24 cellular contexts compared by ENCODE assay signal in genomic region chr5:16082982-16083381, GRCh38.
"Had no signal": no experiment of that assay in that cellular context is flagged by ENCODE, and none has a peak within 500 bp of the region (broad histone marks: within the 10 kb centered on the region; RNA-seq: fewer than 3 reads in every experiment).

No MANE protein-coding gene starts in this region.

- H3K4me1 ChIP-seq: colonic mucosa, esophagus squamous epithelium, gastrocnemius medialis, left lung, lower lobe of right lung had no signal

- H3K9me3 ChIP-seq: colonic mucosa, esophagus squamous epithelium, gastrocnemius medialis, heart right ventricle, left lung, lower lobe of right lung, mucosa of descending colon had no signal

- H3K27me3 ChIP-seq: colonic mucosa, esophagus squamous epithelium, gastrocnemius medialis, heart right ventricle, left lung had no signal

- H3K27ac Mint-ChIP-seq: dendritic cell treated with granulocyte-macrophage colony-stimulating factor and Interleukin-4, amounts not matched to agents 40 ng/mL and 50 ng/mL, for 4 days; effector memory CD8-positive, alpha-beta T cell; endodermal cell; mesothelial cell of epicardium had no signal

- H3K4me1 Mint-ChIP-seq: mesothelial cell of epicardium had no signal

- H3K27me3 Mint-ChIP-seq: dendritic cell treated with granulocyte-macrophage colony-stimulating factor and Interleukin-4, amounts not matched to agents 40 ng/mL and 50 ng/mL, for 4 days; effector memory CD8-positive, alpha-beta T cell had no signal

- H3K36me3 Mint-ChIP-seq: mesothelial cell of epicardium had no signal

- H3K4me3 Mint-ChIP-seq: dendritic cell treated with granulocyte-macrophage colony-stimulating factor and Interleukin-4, amounts not matched to agents 40 ng/mL and 50 ng/mL, for 4 days; effector memory CD8-positive, alpha-beta T cell; endodermal cell; mesothelial cell of epicardium had no signal

- DNase-seq: colonic mucosa; cortex of kidney; effector CD8-positive, alpha-beta T cell; effector memory CD8-positive, alpha-beta T cell; endodermal cell; erythroblast; esophagus squamous epithelium; foreskin fibroblast; foreskin melanocyte; gastrocnemius medialis; glutamatergic neuron; head of caudate nucleus; heart right ventricle; hippocampal formation; left cardiac atrium; left lung; left ventricle myocardium superior; lower lobe of right lung; mesenchymal stem cell; mucosa of descending colon had no signal

- H3K4me3 ChIP-seq: colonic mucosa, esophagus squamous epithelium, gastrocnemius medialis, heart right ventricle, left lung, lower lobe of right lung, mucosa of descending colon had no signal

- H3K36me3 ChIP-seq: colonic mucosa, esophagus squamous epithelium, gastrocnemius medialis, heart right ventricle, left lung, lower lobe of right lung had no signal

- H3K9me3 Mint-ChIP-seq: mesothelial cell of epicardium had no signal

- ATAC-seq: effector memory CD8-positive, alpha-beta T cell; esophagus mucosa; gastrocnemius medialis; heart right ventricle; left cardiac atrium; left lung; lower lobe of right lung; mucosa of descending colon had no signal

- H3K27ac ChIP-seq: colonic mucosa, epithelial cell of prostate, esophagus squamous epithelium, gastrocnemius medialis, heart right ventricle, left lung, lower lobe of right lung had no signal
